20 cellular contexts compared by ENCODE assay signal in the genomic region with DNA sequence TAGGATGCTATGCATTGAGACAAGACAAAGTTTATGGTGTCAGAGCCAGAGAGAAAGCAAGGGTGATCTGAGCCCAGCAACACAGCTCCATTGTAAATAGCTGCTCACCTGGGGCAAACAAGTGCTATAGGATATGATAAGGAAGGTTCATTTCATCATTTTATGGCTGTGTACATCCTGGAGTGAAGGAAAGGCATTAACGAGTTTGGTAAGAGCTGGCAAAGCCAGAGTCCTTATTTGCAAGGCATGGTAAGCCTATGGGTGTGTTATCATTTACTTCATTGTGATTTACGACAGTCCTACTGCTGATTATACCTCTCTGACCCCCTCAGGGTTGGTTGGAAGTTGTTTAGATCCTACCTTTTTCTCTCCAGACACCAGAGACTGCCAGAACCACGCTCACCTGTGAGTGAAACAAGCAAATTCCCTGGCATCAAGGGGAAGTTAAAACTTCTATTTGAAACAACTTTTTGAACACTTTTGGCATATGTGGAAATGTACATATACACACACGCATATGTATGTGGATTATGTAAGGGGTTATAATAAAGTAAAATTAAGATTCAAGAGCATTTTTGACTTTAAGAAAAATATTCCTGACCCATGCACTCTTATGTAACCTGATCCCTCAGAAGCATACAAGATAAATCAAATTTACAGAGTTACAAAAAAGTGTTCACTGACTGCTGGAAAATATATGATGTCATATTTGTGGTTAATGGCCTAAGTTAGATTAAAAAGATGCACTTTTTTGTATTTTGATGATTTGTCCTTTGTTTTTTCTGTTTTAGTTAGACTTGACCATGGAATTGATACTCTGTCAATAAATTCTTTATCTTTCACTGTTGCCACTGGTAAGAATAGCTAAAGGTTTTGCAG. TPM values are rescaled to one million over a fixed set of nuclear protein-coding genes. Genes with fewer than 3 reads are reported as not detected.
"Had no signal": no experiment of that assay in that cellular context is flagged by ENCODE, and none has a peak within 500 bp of the region (broad histone marks: within the 10 kb centered on the region; RNA-seq: fewer than 3 reads in every experiment).

No MANE protein-coding gene starts in this region.

- H3K4me3 ChIP-seq: gastroesophageal sphincter, suprapubic skin, upper lobe of left lung had no signal

- H3K36me3 ChIP-seq: gastroesophageal sphincter, suprapubic skin, upper lobe of left lung, WERI-Rb-1 had no signal

- H3K27me3 ChIP-seq: gastroesophageal sphincter, suprapubic skin, upper lobe of left lung had no signal

- H3K4me1 ChIP-seq: gastroesophageal sphincter, upper lobe of left lung had no signal

- H3K4me1 Mint-ChIP-seq: activated CD8-positive, alpha-beta memory T cell treated with anti-CD3 and anti-CD28 coated beads, Interleukin-2, amount 10 ng/mL, durations not matched to agents 7 days and 5 days; activated naive CD8-positive, alpha-beta T cell treated with anti-CD3 and anti-CD28 coated beads, Interleukin-2, amount 50 U/mL, for 24 hours; memory B cell had no signal

- H3K4me3 Mint-ChIP-seq: activated CD4-positive, alpha-beta memory T cell treated with anti-CD3 and anti-CD28 coated beads for 36 hours; activated CD8-positive, alpha-beta memory T cell treated with anti-CD3 and anti-CD28 coated beads, Interleukin-2, amount 10 ng/mL, durations not matched to agents 7 days and 5 days; activated naive CD4-positive, alpha-beta T cell treated with anti-CD3 and anti-CD28 coated beads for 36 hours; activated naive CD8-positive, alpha-beta T cell treated with anti-CD3 and anti-CD28 coated beads, Interleukin-2, amount 50 U/mL, for 24 hours; memory B cell; natural killer cell treated with Interleukin-12 subunit alpha and Interleukin-12 subunit beta and Interleukin-15 and Interleukin-18, amount 100 ng/mL, for 72 hours; stimulated activated naive CD8-positive, alpha-beta T cell treated with anti-CD3 and anti-CD28 coated beads, Interleukin-15, Interleukin-2, amounts not matched to agents 100 ng/mL and 50 ng/mL, for 24 hours had no signal

- H3K36me3 Mint-ChIP-seq: activated CD4-positive, alpha-beta memory T cell treated with anti-CD3 and anti-CD28 coated beads for 36 hours; activated CD8-positive, alpha-beta memory T cell treated with anti-CD3 and anti-CD28 coated beads, Interleukin-2, amount 10 ng/mL, durations not matched to agents 7 days and 5 days; memory B cell; natural killer cell treated with Interleukin-12 subunit alpha and Interleukin-12 subunit beta and Interleukin-15 and Interleukin-18, amount 100 ng/mL, for 72 hours had no signal

- H3K27ac Mint-ChIP-seq: activated CD4-positive, alpha-beta memory T cell treated with anti-CD3 and anti-CD28 coated beads for 36 hours; activated CD8-positive, alpha-beta memory T cell treated with anti-CD3 and anti-CD28 coated beads, Interleukin-2, amount 10 ng/mL, durations not matched to agents 7 days and 5 days; activated naive CD4-positive, alpha-beta T cell treated with anti-CD3 and anti-CD28 coated beads for 36 hours; activated naive CD8-positive, alpha-beta T cell treated with anti-CD3 and anti-CD28 coated beads, Interleukin-2, amount 50 U/mL, for 24 hours; activated T-helper 2 cell treated with anti-CD3 and anti-CD28 coated beads, Interferon-gamma antibody, Interleukin-2, Interleukin-4, amounts not matched to agents 10 μg/mL and 5 μg/mL and 100 μg/mL, durations not matched to agents 14 hours and 24 hours and 36 hours; memory B cell; natural killer cell treated with Interleukin-12 subunit alpha and Interleukin-12 subunit beta and Interleukin-15 and Interleukin-18, amount 100 ng/mL, for 72 hours; stimulated activated naive CD8-positive, alpha-beta T cell treated with anti-CD3 and anti-CD28 coated beads, Interleukin-15, Interleukin-2, amounts not matched to agents 100 ng/mL and 50 ng/mL, for 24 hours had no signal

- H3K27ac ChIP-seq: gastroesophageal sphincter, suprapubic skin, upper lobe of left lung, WERI-Rb-1 had no signal

- FAIRE-seq: astrocyte, bronchial epithelial cell had no signal

- H3K9me3 ChIP-seq: gastroesophageal sphincter, suprapubic skin, upper lobe of left lung had no signal

- DNase-seq: activated CD4-positive, alpha-beta memory T cell treated with anti-CD3 and anti-CD28 coated beads for 36 hours; activated CD8-positive, alpha-beta memory T cell treated with anti-CD3 and anti-CD28 coated beads, Interleukin-2, amount 10 ng/mL, durations not matched to agents 7 days and 5 days; activated naive CD4-positive, alpha-beta T cell treated with anti-CD3 and anti-CD28 coated beads for 36 hours; activated naive CD8-positive, alpha-beta T cell treated with anti-CD3 and anti-CD28 coated beads, Interleukin-2, amount 50 U/mL, for 24 hours; activated T-cell treated with anti-CD3 and anti-CD28 coated beads, Interleukin-2, amount 50 U/mL, for 1 hour; left ventricle myocardium superior; posterior cingulate gyrus; retina; stimulated activated CD4-positive, alpha-beta T cell treated with anti-CD3 and anti-CD28 coated beads, Interleukin-4, amount 100 ng/mL, for 4 hours; stimulated activated CD8-positive, alpha-beta memory T cell treated with anti-CD3 and anti-CD28 coated beads, Interleukin-4, amount 100 ng/mL, for 48 hours; upper lobe of left lung; WERI-Rb-1 had no signal

- H3K9me3 Mint-ChIP-seq: activated CD4-positive, alpha-beta memory T cell treated with anti-CD3 and anti-CD28 coated beads for 36 hours; activated naive CD4-positive, alpha-beta T cell treated with anti-CD3 and anti-CD28 coated beads for 36 hours; activated naive CD8-positive, alpha-beta T cell treated with anti-CD3 and anti-CD28 coated beads, Interleukin-2, amount 50 U/mL, for 24 hours; activated T-helper 2 cell treated with anti-CD3 and anti-CD28 coated beads, Interferon-gamma antibody, Interleukin-2, Interleukin-4, amounts not matched to agents 10 μg/mL and 5 μg/mL and 100 μg/mL, durations not matched to agents 14 hours and 24 hours and 36 hours; memory B cell; natural killer cell treated with Interleukin-12 subunit alpha and Interleukin-12 subunit beta and Interleukin-15 and Interleukin-18, amount 100 ng/mL, for 72 hours; stimulated activated naive CD8-positive, alpha-beta T cell treated with anti-CD3 and anti-CD28 coated beads, Interleukin-15, Interleukin-2, amounts not matched to agents 100 ng/mL and 50 ng/mL, for 24 hours had no signal

- ATAC-seq: activated CD8-positive, alpha-beta memory T cell treated with anti-CD3 and anti-CD28 coated beads, Interleukin-2, amount 10 ng/mL, durations not matched to agents 7 days and 5 days; activated naive CD8-positive, alpha-beta T cell treated with anti-CD3 and anti-CD28 coated beads, Interleukin-2, amount 50 U/mL, for 24 hours; gastroesophageal sphincter; left ventricle myocardium superior; natural killer cell treated with Interleukin-12 subunit alpha and Interleukin-12 subunit beta and Interleukin-15 and Interleukin-18, amount 100 ng/mL, for 72 hours had no signal

RNA-seq across cellular contexts. Expression of a gene that starts 40.4 kb away (rescaled TPM):
- total RNA-seq: activated CD4-positive, alpha-beta memory T cell treated with anti-CD3 and anti-CD28 coated beads for 36 hours; activated CD8-positive, alpha-beta memory T cell treated with anti-CD3 and anti-CD28 coated beads, Interleukin-2, amount 10 ng/mL, durations not matched to agents 7 days and 5 days had no signal
